In genomic region chr9:137975936-137976565, GRCh38 we compare ENCODE assay signal across 19 cellular contexts.
DNase-seq lines count a peak whose midpoint lies in the region; ATAC-seq and TF ChIP-seq lines count a peak whose summit lies in the region.
"Had no signal": no experiment of that assay in that cellular context is flagged by ENCODE, and none has a peak within 500 bp of the region (broad histone marks: within the 10 kb centered on the region; RNA-seq: fewer than 3 reads in every experiment).

No MANE protein-coding gene starts in this region.

- TF ChIP-seq CTCF in hepatocyte (IDR thresholded peaks at IDR 0.05; ENCODE audit: poor library complexity) (no peak), osteoblast (IDR thresholded peaks at IDR 0.05; ENCODE audit: extremely low read depth, low read depth, low read length) (no peak), upper lobe of right lung (IDR thresholded peaks at IDR 0.05) (no peak)

- H3K9me2 ChIP-seq in hepatocyte (replicated peaks; ENCODE audit: insufficient read depth), result no peaks in the 10 kb centered on the region

- H3K9me3 ChIP-seq in hepatocyte (ENCODE audit: low read depth), result no peaks in the 10 kb centered on the region
- H3K9me3 ChIP-seq in osteoblast (ENCODE audit: low read depth, low read length), result no peaks in the 10 kb centered on the region
- no peaks in the 10 kb centered on the region for H3K9me3 ChIP-seq in upper lobe of right lung
- no peaks in the 10 kb centered on the region for H3K9me3 ChIP-seq in CD8-positive, alpha-beta memory T cell (ENCODE audit: low read length)

- H3K27me3 ChIP-seq in hepatocyte (no peaks in the 10 kb centered on the region), osteoblast (ENCODE audit: insufficient read depth, low read length) (no peaks in the 10 kb centered on the region), upper lobe of right lung (no peaks in the 10 kb centered on the region)
- H3K27me3 ChIP-seq in CD8-positive, alpha-beta memory T cell (ENCODE audit: insufficient read depth, low read length, poor library complexity, severe bottlenecking), result no peaks in the 10 kb centered on the region

- no peaks in the 10 kb centered on the region for H3K36me3 Mint-ChIP-seq in CD8-positive, alpha-beta memory T cell
- H3K36me3 Mint-ChIP-seq: CD14-positive monocyte, IgD-negative memory B cell had no signal

- no peak for ATAC-seq in upper lobe of right lung

- no peak overlapping the region for H2AFZ ChIP-seq in hepatocyte
- no peak overlapping the region for H2AFZ ChIP-seq in osteoblast (ENCODE audit: low read length)

- H3K9me3 Mint-ChIP-seq in CD8-positive, alpha-beta memory T cell, result no peaks in the 10 kb centered on the region
- H3K9me3 Mint-ChIP-seq: IgD-negative memory B cell had no signal

- H3K27me3 Mint-ChIP-seq in CD8-positive, alpha-beta memory T cell, result peaks cover 0 to 20% of the 10 kb centered on the region in 2 donors

- no peaks in the 10 kb centered on the region for H4K20me1 ChIP-seq in hepatocyte (ENCODE audit: insufficient read depth, poor library complexity, severe bottlenecking)
- H4K20me1 ChIP-seq in osteoblast (ENCODE audit: insufficient read depth, low read length), result no peaks in the 10 kb centered on the region

- H3K4me3 ChIP-seq in hepatocyte (no peak overlapping the region), osteoblast (ENCODE audit: insufficient read depth, low read length) (no peak overlapping the region), upper lobe of right lung (no peak overlapping the region)
- no peak overlapping the region for H3K4me3 ChIP-seq in CD8-positive, alpha-beta memory T cell (ENCODE audit: low read length)

- H3K27ac ChIP-seq in hepatocyte, result no peak overlapping the region
- no peak overlapping the region for H3K27ac ChIP-seq in osteoblast (ENCODE audit: low read depth, low read length)
- no peak overlapping the region for H3K27ac ChIP-seq in upper lobe of right lung
- H3K27ac ChIP-seq in CD8-positive, alpha-beta memory T cell (ENCODE audit: low read depth, low read length), result no peak overlapping the region

- POLR2A ChIA-PET in CD8-positive, alpha-beta memory T cell (lab: Charles Lee), result no interaction called here

- H3K4me1 Mint-ChIP-seq in CD8-positive, alpha-beta memory T cell, result no peaks in the 10 kb centered on the region
- H3K4me1 Mint-ChIP-seq: CD14-positive monocyte, IgD-negative memory B cell had no signal

- H3K4me3 Mint-ChIP-seq in CD8-positive, alpha-beta memory T cell, result no peak overlapping the region
- H3K4me3 Mint-ChIP-seq: CD14-positive monocyte, IgD-negative memory B cell had no signal

- intact Hi-C loops in upper lobe of right lung (cut with DNase I), result no loop called here

- H3K27ac Mint-ChIP-seq in CD8-positive, alpha-beta memory T cell, result no peak overlapping the region
- H3K27ac Mint-ChIP-seq: CD14-positive monocyte, IgD-negative memory B cell had no signal

- H3K79me2 ChIP-seq in hepatocyte, result no peaks in the 10 kb centered on the region
- no peaks in the 10 kb centered on the region for H3K79me2 ChIP-seq in osteoblast (ENCODE audit: insufficient read depth, low read length)

- peak; percentile 44 for DNase-seq in activated effector memory CD4-positive, alpha-beta T cell treated with anti-CD3 and anti-CD28 coated beads, Interleukin-2, amount 50 U/mL, for 16 hours
- no peak for DNase-seq in activated effector memory CD4-positive, alpha-beta T cell treated with Interleukin-2 at 50 U/mL for 16 hours
- DNase-seq in hepatocyte (ENCODE audit: low spot score) (peak; percentile 1), osteoblast (ENCODE audit: insufficient read length, low spot score, missing footprints) (peak; percentile 48), upper lobe of right lung (peak; percentile 45), NCI-H446 treated with DMSO at 0.1 percent for 48 hours (lab: John Stamatoyannopoulos, UW) (no peak)
- no peak for DNase-seq in CD8-positive, alpha-beta memory T cell
- DNase-seq: DMS53, GDM1, MV-4-11, NCI-H1105 treated with DMSO at 0.1 percent for 48 hours, NCI-H1694, NCI-H2081, NCI-H2171, NCI-H446, NCI-H526 treated with DMSO at 0.1 percent for 48 hours, SHP77 had no signal

- WGBS in hepatocyte (ENCODE audit: low lambda C conversion rate, missing lambda C conversion rate), result 86% methylated on average over 8 of the region's 8 CpGs

- CTCF ChIA-PET in CD8-positive, alpha-beta memory T cell (lab: Charles Lee), result no interaction called here

- no peaks in the 10 kb centered on the region for H3K36me3 ChIP-seq in hepatocyte (replicated peaks; ENCODE audit: insufficient read depth, low read depth)
- no peaks in the 10 kb centered on the region for H3K36me3 ChIP-seq in osteoblast (ENCODE audit: insufficient read depth, low read length)
- H3K36me3 ChIP-seq in upper lobe of right lung, result no peaks in the 10 kb centered on the region
- H3K36me3 ChIP-seq in CD8-positive, alpha-beta memory T cell (ENCODE audit: insufficient read depth, low read length), result no peaks in the 10 kb centered on the region

- H3K4me1 ChIP-seq in hepatocyte (ENCODE audit: insufficient read depth) (no peaks in the 10 kb centered on the region), osteoblast (ENCODE audit: insufficient read depth, low read length) (no peaks in the 10 kb centered on the region), upper lobe of right lung (no peaks in the 10 kb centered on the region)
- H3K4me1 ChIP-seq in CD8-positive, alpha-beta memory T cell (ENCODE audit: insufficient read depth, low read length), result no peaks in the 10 kb centered on the region

- H3K4me2 ChIP-seq in hepatocyte (no peak overlapping the region), osteoblast (ENCODE audit: insufficient read depth, low read length) (no peak overlapping the region)

Comparison
In these comparisons a context has a peak if more than half of its experiments do, and no peak if none do; other contexts are left out.
1. DNase-seq: peak in activated effector memory CD4-positive, alpha-beta T cell treated with anti-CD3 and anti-CD28 coated beads, Interleukin-2, amount 50 U/mL, for 16 hours (single experiment), hepatocyte (single experiment), osteoblast (single experiment) and upper lobe of right lung (single experiment); none in activated effector memory CD4-positive, alpha-beta T cell treated with Interleukin-2 at 50 U/mL for 16 hours (single experiment), CD8-positive, alpha-beta memory T cell (0 of 5) and NCI-H446 treated with DMSO at 0.1 percent for 48 hours (single experiment).